Comparison of ENCODE assay signal across 39 cellular contexts in genomic region chr2:114786901-114787300, GRCh38.
"Had no signal": no experiment of that assay in that cellular context is flagged by ENCODE, and none has a peak within 500 bp of the region (broad histone marks: within the 10 kb centered on the region; RNA-seq: fewer than 3 reads in every experiment).

No MANE protein-coding gene starts in this region.

- H3K4me3 Mint-ChIP-seq: activated naive CD4-positive, alpha-beta T cell treated with anti-CD3 and anti-CD28 coated beads for 36 hours; activated naive CD4-positive, alpha-beta T cell treated with anti-CD3 and anti-CD28 coated beads, Interleukin-2, amount 10 ng/mL, durations not matched to agents 7 days and 5 days; activated naive CD4-positive, alpha-beta T cell treated with anti-CD3 and anti-CD28 coated beads, Interleukin-2, amount 50 U/mL, for 24 hours; activated naive CD8-positive, alpha-beta T cell; activated naive CD8-positive, alpha-beta T cell treated with anti-CD3 and anti-CD28 coated beads for 36 hours; activated naive CD8-positive, alpha-beta T cell treated with anti-CD3 and anti-CD28 coated beads, Interleukin-2, amount 10 ng/mL, durations not matched to agents 7 days and 5 days; activated naive CD8-positive, alpha-beta T cell treated with anti-CD3 and anti-CD28 coated beads, Interleukin-2, amount 50 U/mL, for 24 hours; activated T-cell treated with anti-CD3 and anti-CD28 coated beads, Interleukin-2, amount 50 U/mL, for 24 hours; activated T-cell treated with anti-CD3 and anti-CD28 coated beads, Interleukin-2, amount 50 U/mL, for 4 hours; activated T-cell treated with anti-CD3 and anti-CD28 coated beads, Interleukin-2, amount 50 U/mL, for 72 hours; activated T-helper 1 cell treated with anti-CD3 and anti-CD28 coated beads, Interleukin-12 subunit alpha, Interleukin-12 subunit beta, Interleukin-2, Interleukin-4 antibody, amounts not matched to agents 30 ng/mL and 10 ng/mL and 1 ng/mL, durations not matched to agents 14 hours and 24 hours and 36 hours; activated T-helper 17 cell treated with anti-CD3 and anti-CD28 coated beads, Interleukin-2, amount 50 U/mL, for 72 hours; brain; central memory CD8-positive, alpha-beta T cell had no signal

- H3K9me3 Mint-ChIP-seq: activated naive CD4-positive, alpha-beta T cell treated with anti-CD3 and anti-CD28 coated beads for 36 hours; activated naive CD4-positive, alpha-beta T cell treated with anti-CD3 and anti-CD28 coated beads, Interleukin-2, amount 10 ng/mL, durations not matched to agents 7 days and 5 days; activated naive CD4-positive, alpha-beta T cell treated with anti-CD3 and anti-CD28 coated beads, Interleukin-2, amount 50 U/mL, for 72 hours; activated naive CD8-positive, alpha-beta T cell treated with anti-CD3 and anti-CD28 coated beads for 36 hours; activated naive CD8-positive, alpha-beta T cell treated with anti-CD3 and anti-CD28 coated beads, Interleukin-2, amount 10 ng/mL, durations not matched to agents 7 days and 5 days; activated naive CD8-positive, alpha-beta T cell treated with anti-CD3 and anti-CD28 coated beads, Interleukin-2, amount 50 U/mL, for 24 hours; activated T-cell treated with anti-CD3 and anti-CD28 coated beads, Interleukin-2, amount 50 U/mL, for 24 hours; activated T-cell treated with anti-CD3 and anti-CD28 coated beads, Interleukin-2, amount 50 U/mL, for 4 hours; activated T-cell treated with anti-CD3 and anti-CD28 coated beads, Interleukin-2, amount 50 U/mL, for 72 hours; activated T-helper 1 cell treated with anti-CD3 and anti-CD28 coated beads, Interleukin-12 subunit alpha, Interleukin-12 subunit beta, Interleukin-2, Interleukin-4 antibody, amounts not matched to agents 30 ng/mL and 10 ng/mL and 1 ng/mL, durations not matched to agents 14 hours and 24 hours and 36 hours; activated T-helper 17 cell treated with anti-CD3 and anti-CD28 coated beads, Interleukin-2, amount 50 U/mL, for 72 hours; activated T-helper 2 cell treated with anti-CD3 and anti-CD28 coated beads, Interferon-gamma antibody, Interleukin-2, Interleukin-4, amounts not matched to agents 10 μg/mL and 5 μg/mL and 100 μg/mL, durations not matched to agents 14 hours and 24 hours and 36 hours; central memory CD8-positive, alpha-beta T cell had no signal

- H3K4me3 ChIP-seq: adrenal gland, ascending aorta, body of pancreas, breast epithelium, cardiac muscle cell had no signal

- H3K4me1 ChIP-seq: adrenal gland, ascending aorta, breast epithelium had no signal

- H3K9me3 ChIP-seq: adrenal gland, ascending aorta, body of pancreas, breast epithelium had no signal

- H3K4me1 Mint-ChIP-seq: activated naive CD4-positive, alpha-beta T cell treated with anti-CD3 and anti-CD28 coated beads, Interleukin-2, amount 10 ng/mL, durations not matched to agents 7 days and 5 days; activated naive CD4-positive, alpha-beta T cell treated with anti-CD3 and anti-CD28 coated beads, Interleukin-2, amount 50 U/mL, for 24 hours; activated naive CD8-positive, alpha-beta T cell treated with anti-CD3 and anti-CD28 coated beads for 36 hours; activated naive CD8-positive, alpha-beta T cell treated with anti-CD3 and anti-CD28 coated beads, Interleukin-2, amount 10 ng/mL, durations not matched to agents 7 days and 5 days; activated naive CD8-positive, alpha-beta T cell treated with anti-CD3 and anti-CD28 coated beads, Interleukin-2, amount 50 U/mL, for 24 hours; activated T-helper 17 cell treated with anti-CD3 and anti-CD28 coated beads, Interleukin-2, amount 50 U/mL, for 72 hours; central memory CD8-positive, alpha-beta T cell had no signal

- H3K27ac ChIP-seq: adrenal gland, ascending aorta, body of pancreas, brain microvascular endothelial cell, breast epithelium, cardiac muscle cell had no signal

- DNase-seq: activated effector memory CD4-positive, alpha-beta T cell treated with anti-CD3 and anti-CD28 coated beads, Interleukin-2, amount 50 U/mL, for 16 hours; activated gamma-delta T cell; activated gamma-delta T cell treated with Interleukin-2 at 50 U/mL for 16 hours; activated naive CD4-positive, alpha-beta T cell; activated naive CD4-positive, alpha-beta T cell treated with anti-CD3 and anti-CD28 coated beads for 36 hours; activated naive CD4-positive, alpha-beta T cell treated with anti-CD3 and anti-CD28 coated beads, Interleukin-2, amount 10 ng/mL, durations not matched to agents 7 days and 5 days; activated naive CD4-positive, alpha-beta T cell treated with anti-CD3 and anti-CD28 coated beads, Interleukin-2, amount 50 U/mL, for 16 hours; activated naive CD4-positive, alpha-beta T cell treated with Interleukin-2 at 50 U/mL for 16 hours; activated naive CD8-positive, alpha-beta T cell treated with anti-CD3 and anti-CD28 coated beads for 36 hours; activated naive CD8-positive, alpha-beta T cell treated with anti-CD3 and anti-CD28 coated beads, Interleukin-2, amount 10 ng/mL, durations not matched to agents 7 days and 5 days; activated naive CD8-positive, alpha-beta T cell treated with anti-CD3 and anti-CD28 coated beads, Interleukin-2, amount 50 U/mL, for 24 hours; activated T-cell treated with anti-CD3 and anti-CD28 coated beads, Interleukin-2, amount 50 U/mL, for 24 hours; activated T-cell treated with anti-CD3 and anti-CD28 coated beads, Interleukin-2, amount 50 U/mL, for 4 hours; activated T-cell treated with anti-CD3 and anti-CD28 coated beads, Interleukin-2, amount 50 U/mL, for 48 hours; activated T-cell treated with anti-CD3 and anti-CD28 coated beads, Interleukin-2, amount 50 U/mL, for 72 hours; adrenal gland; amniotic stem cell; amygdala; anterior cingulate cortex; aorta; body of pancreas; brain microvascular endothelial cell; caudate nucleus; central memory CD4-positive, alpha-beta T cell; cerebellar nuclear complex had no signal

- H3K27me3 ChIP-seq: adrenal gland, ascending aorta, brain microvascular endothelial cell, breast epithelium, cardiac muscle cell had no signal

- ATAC-seq: activated naive CD4-positive, alpha-beta T cell treated with anti-CD3 and anti-CD28 coated beads, Interleukin-2, amount 50 U/mL, for 72 hours; activated naive CD8-positive, alpha-beta T cell treated with anti-CD3 and anti-CD28 coated beads, Interleukin-2, amount 50 U/mL, for 24 hours; activated T-cell treated with anti-CD3 and anti-CD28 coated beads, Interleukin-2, amount 50 U/mL, for 4 hours; activated T-cell treated with anti-CD3 and anti-CD28 coated beads, Interleukin-2, amount 50 U/mL, for 72 hours; activated T-helper 17 cell treated with anti-CD3 and anti-CD28 coated beads, Interleukin-2, amount 50 U/mL, for 72 hours; body of pancreas had no signal

- H3K36me3 ChIP-seq: adrenal gland, ascending aorta, brain microvascular endothelial cell, breast epithelium, cardiac muscle cell had no signal

- H3K27ac Mint-ChIP-seq: activated naive CD4-positive, alpha-beta T cell treated with anti-CD3 and anti-CD28 coated beads for 36 hours; activated naive CD4-positive, alpha-beta T cell treated with anti-CD3 and anti-CD28 coated beads, Interleukin-2, amount 10 ng/mL, durations not matched to agents 7 days and 5 days; activated naive CD4-positive, alpha-beta T cell treated with anti-CD3 and anti-CD28 coated beads, Interleukin-2, amount 50 U/mL, for 24 hours; activated naive CD4-positive, alpha-beta T cell treated with anti-CD3 and anti-CD28 coated beads, Interleukin-2, amount 50 U/mL, for 72 hours; activated naive CD8-positive, alpha-beta T cell; activated naive CD8-positive, alpha-beta T cell treated with anti-CD3 and anti-CD28 coated beads for 36 hours; activated naive CD8-positive, alpha-beta T cell treated with anti-CD3 and anti-CD28 coated beads, Interleukin-2, amount 10 ng/mL, durations not matched to agents 7 days and 5 days; activated naive CD8-positive, alpha-beta T cell treated with anti-CD3 and anti-CD28 coated beads, Interleukin-2, amount 50 U/mL, for 24 hours; activated T-cell treated with anti-CD3 and anti-CD28 coated beads, Interleukin-2, amount 50 U/mL, for 24 hours; activated T-cell treated with anti-CD3 and anti-CD28 coated beads, Interleukin-2, amount 50 U/mL, for 72 hours; activated T-helper 1 cell treated with anti-CD3 and anti-CD28 coated beads, Interleukin-12 subunit alpha, Interleukin-12 subunit beta, Interleukin-2, Interleukin-4 antibody, amounts not matched to agents 30 ng/mL and 10 ng/mL and 1 ng/mL, durations not matched to agents 14 hours and 24 hours and 36 hours; activated T-helper 17 cell treated with anti-CD3 and anti-CD28 coated beads, Interleukin-2, amount 50 U/mL, for 72 hours; activated T-helper 2 cell treated with anti-CD3 and anti-CD28 coated beads, Interferon-gamma antibody, Interleukin-2, Interleukin-4, amounts not matched to agents 10 μg/mL and 5 μg/mL and 100 μg/mL, durations not matched to agents 14 hours and 24 hours and 36 hours; brain had no signal

- H3K36me3 Mint-ChIP-seq: activated naive CD4-positive, alpha-beta T cell treated with anti-CD3 and anti-CD28 coated beads, Interleukin-2, amount 10 ng/mL, durations not matched to agents 7 days and 5 days; activated naive CD4-positive, alpha-beta T cell treated with anti-CD3 and anti-CD28 coated beads, Interleukin-2, amount 50 U/mL, for 24 hours; activated naive CD4-positive, alpha-beta T cell treated with anti-CD3 and anti-CD28 coated beads, Interleukin-2, amount 50 U/mL, for 72 hours; activated naive CD8-positive, alpha-beta T cell; activated naive CD8-positive, alpha-beta T cell treated with anti-CD3 and anti-CD28 coated beads for 36 hours; activated naive CD8-positive, alpha-beta T cell treated with anti-CD3 and anti-CD28 coated beads, Interleukin-2, amount 10 ng/mL, durations not matched to agents 7 days and 5 days; brain had no signal

- H3K27me3 Mint-ChIP-seq: activated naive CD4-positive, alpha-beta T cell treated with anti-CD3 and anti-CD28 coated beads, Interleukin-2, amount 10 ng/mL, durations not matched to agents 7 days and 5 days; activated naive CD4-positive, alpha-beta T cell treated with anti-CD3 and anti-CD28 coated beads, Interleukin-2, amount 50 U/mL, for 24 hours; activated naive CD8-positive, alpha-beta T cell; activated naive CD8-positive, alpha-beta T cell treated with anti-CD3 and anti-CD28 coated beads for 36 hours; activated naive CD8-positive, alpha-beta T cell treated with anti-CD3 and anti-CD28 coated beads, Interleukin-2, amount 10 ng/mL, durations not matched to agents 7 days and 5 days; activated naive CD8-positive, alpha-beta T cell treated with anti-CD3 and anti-CD28 coated beads, Interleukin-2, amount 50 U/mL, for 24 hours; activated T-cell treated with anti-CD3 and anti-CD28 coated beads, Interleukin-2, amount 50 U/mL, for 24 hours; activated T-helper 17 cell treated with anti-CD3 and anti-CD28 coated beads, Interleukin-2, amount 50 U/mL, for 72 hours; brain; central memory CD8-positive, alpha-beta T cell had no signal

- FAIRE-seq: astrocyte, bronchial epithelial cell, colon had no signal
